ENCODE assay signal across 36 cellular contexts in genomic region chrX:16311671-16312070, GRCh38.
"Had no signal": no experiment of that assay in that cellular context is flagged by ENCODE, and none has a peak within 500 bp of the region (broad histone marks: within the 10 kb centered on the region; RNA-seq: fewer than 3 reads in every experiment).

No MANE protein-coding gene starts in this region.

- DNase-seq: activated CD4-positive, alpha-beta memory T cell treated with anti-CD3 and anti-CD28 coated beads for 36 hours; activated CD4-positive, alpha-beta T cell treated with anti-CD3 and anti-CD28 coated beads for 36 hours; activated CD4-positive, alpha-beta T cell treated with anti-CD3 and anti-CD28 coated beads, Interleukin-2, amount 10 ng/mL, durations not matched to agents 24 days and 14 days; activated CD4-positive, CD25-positive, alpha-beta regulatory T cell; activated CD4-positive, CD25-positive, alpha-beta regulatory T cell treated with anti-CD3 and anti-CD28 coated beads, Interleukin-2, amount 50 U/mL, for 72 hours; activated CD8-positive, alpha-beta memory T cell treated with anti-CD3 and anti-CD28 coated beads, Interleukin-2, amount 10 ng/mL, durations not matched to agents 7 days and 5 days; activated CD8-positive, alpha-beta memory T cell treated with anti-CD3 and anti-CD28 coated beads, Interleukin-2, amount 50 U/mL, for 4 hours; activated CD8-positive, alpha-beta T cell treated with anti-CD3 and anti-CD28 coated beads, Interleukin-2, amount 10 ng/mL, durations not matched to agents 7 days and 5 days; activated effector memory CD4-positive, alpha-beta T cell treated with anti-CD3 and anti-CD28 coated beads, Interleukin-2, amount 50 U/mL, for 16 hours; activated naive CD4-positive, alpha-beta T cell treated with anti-CD3 and anti-CD28 coated beads for 36 hours; activated naive CD8-positive, alpha-beta T cell treated with anti-CD3 and anti-CD28 coated beads for 36 hours; activated naive CD8-positive, alpha-beta T cell treated with anti-CD3 and anti-CD28 coated beads, Interleukin-2, amount 50 U/mL, for 24 hours; activated T-cell treated with anti-CD3 and anti-CD28 coated beads, Interleukin-2, amount 50 U/mL, for 1 hour; activated T-cell treated with anti-CD3 and anti-CD28 coated beads, Interleukin-2, amount 50 U/mL, for 48 hours; adrenal gland; central memory CD4-positive, alpha-beta T cell; cerebellar nuclear complex; colonic mucosa; effector CD8-positive, alpha-beta T cell; esophagus squamous epithelium; foreskin melanocyte; head of caudate nucleus; T-helper 1 cell; T-helper 17 cell; T1000; WERI-Rb-1 had no signal

- H3K9me3 ChIP-seq: adrenal gland, ascending aorta, breast epithelium, colonic mucosa, esophagus squamous epithelium, gastroesophageal sphincter had no signal

- H3K9me3 Mint-ChIP-seq: activated CD4-positive, alpha-beta memory T cell treated with anti-CD3 and anti-CD28 coated beads for 36 hours; activated CD4-positive, alpha-beta T cell treated with anti-CD3 and anti-CD28 coated beads, Interleukin-2, amount 10 ng/mL, durations not matched to agents 24 days and 14 days; activated naive CD4-positive, alpha-beta T cell treated with anti-CD3 and anti-CD28 coated beads for 36 hours; activated naive CD4-positive, alpha-beta T cell treated with anti-CD3 and anti-CD28 coated beads, Interleukin-2, amount 50 U/mL, for 24 hours; activated naive CD8-positive, alpha-beta T cell treated with anti-CD3 and anti-CD28 coated beads for 36 hours; activated naive CD8-positive, alpha-beta T cell treated with anti-CD3 and anti-CD28 coated beads, Interleukin-2, amount 50 U/mL, for 24 hours; activated T-helper 1 cell treated with anti-CD3 and anti-CD28 coated beads, Interleukin-12 subunit alpha, Interleukin-12 subunit beta, Interleukin-2, Interleukin-4 antibody, amounts not matched to agents 30 ng/mL and 10 ng/mL and 1 ng/mL, durations not matched to agents 14 hours and 24 hours and 36 hours; activated T-helper 2 cell treated with anti-CD3 and anti-CD28 coated beads, Interferon-gamma antibody, Interleukin-2, Interleukin-4, amounts not matched to agents 10 μg/mL and 5 μg/mL and 100 μg/mL, durations not matched to agents 14 hours and 24 hours and 36 hours; T-helper 2 cell treated with Interferon-gamma antibody and Interleukin-4, amounts not matched to agents 5 μg/mL and 100 μg/mL, for 36 hours had no signal

- H3K27me3 ChIP-seq: ascending aorta, cardiac muscle cell, colonic mucosa, esophagus squamous epithelium, gastroesophageal sphincter had no signal

- H3K36me3 Mint-ChIP-seq: activated CD4-positive, alpha-beta memory T cell treated with anti-CD3 and anti-CD28 coated beads for 36 hours; activated CD8-positive, alpha-beta memory T cell treated with anti-CD3 and anti-CD28 coated beads, Interleukin-2, amount 10 ng/mL, durations not matched to agents 7 days and 5 days; activated naive CD4-positive, alpha-beta T cell treated with anti-CD3 and anti-CD28 coated beads, Interleukin-2, amount 50 U/mL, for 24 hours; activated naive CD8-positive, alpha-beta T cell treated with anti-CD3 and anti-CD28 coated beads for 36 hours; brain had no signal

- H3K27ac ChIP-seq: adrenal gland, ascending aorta, breast epithelium, cardiac muscle cell, colonic mucosa, epithelial cell of prostate, esophagus squamous epithelium, gastroesophageal sphincter, WERI-Rb-1 had no signal

- H3K4me3 Mint-ChIP-seq: activated CD4-positive, alpha-beta memory T cell treated with anti-CD3 and anti-CD28 coated beads for 36 hours; activated CD4-positive, alpha-beta T cell treated with anti-CD3 and anti-CD28 coated beads for 36 hours; activated CD4-positive, alpha-beta T cell treated with anti-CD3 and anti-CD28 coated beads, Interleukin-2, amount 10 ng/mL, durations not matched to agents 24 days and 14 days; activated CD8-positive, alpha-beta memory T cell treated with anti-CD3 and anti-CD28 coated beads, Interleukin-2, amount 10 ng/mL, durations not matched to agents 7 days and 5 days; activated CD8-positive, alpha-beta T cell treated with anti-CD3 and anti-CD28 coated beads, Interleukin-2, amount 10 ng/mL, durations not matched to agents 7 days and 5 days; activated naive CD4-positive, alpha-beta T cell treated with anti-CD3 and anti-CD28 coated beads for 36 hours; activated naive CD4-positive, alpha-beta T cell treated with anti-CD3 and anti-CD28 coated beads, Interleukin-2, amount 50 U/mL, for 24 hours; activated naive CD8-positive, alpha-beta T cell treated with anti-CD3 and anti-CD28 coated beads for 36 hours; activated naive CD8-positive, alpha-beta T cell treated with anti-CD3 and anti-CD28 coated beads, Interleukin-2, amount 50 U/mL, for 24 hours; activated T-helper 1 cell treated with anti-CD3 and anti-CD28 coated beads, Interleukin-12 subunit alpha, Interleukin-12 subunit beta, Interleukin-2, Interleukin-4 antibody, amounts not matched to agents 30 ng/mL and 10 ng/mL and 1 ng/mL, durations not matched to agents 14 hours and 24 hours and 36 hours; brain; T-helper 17 cell; T-helper 2 cell treated with Interferon-gamma antibody and Interleukin-4, amounts not matched to agents 5 μg/mL and 100 μg/mL, for 36 hours had no signal

- H3K4me1 Mint-ChIP-seq: activated CD4-positive, alpha-beta T cell treated with anti-CD3 and anti-CD28 coated beads for 36 hours; activated CD4-positive, alpha-beta T cell treated with anti-CD3 and anti-CD28 coated beads, Interleukin-2, amount 10 ng/mL, durations not matched to agents 24 days and 14 days; activated CD8-positive, alpha-beta memory T cell treated with anti-CD3 and anti-CD28 coated beads, Interleukin-2, amount 10 ng/mL, durations not matched to agents 7 days and 5 days; activated naive CD4-positive, alpha-beta T cell treated with anti-CD3 and anti-CD28 coated beads, Interleukin-2, amount 50 U/mL, for 24 hours; activated naive CD8-positive, alpha-beta T cell treated with anti-CD3 and anti-CD28 coated beads for 36 hours; activated naive CD8-positive, alpha-beta T cell treated with anti-CD3 and anti-CD28 coated beads, Interleukin-2, amount 50 U/mL, for 24 hours; brain; T-helper 17 cell had no signal

- H3K4me1 ChIP-seq: adrenal gland, ascending aorta, breast epithelium, colonic mucosa, esophagus squamous epithelium, gastroesophageal sphincter had no signal

- H3K27me3 Mint-ChIP-seq: activated CD4-positive, alpha-beta memory T cell treated with anti-CD3 and anti-CD28 coated beads for 36 hours; activated CD4-positive, alpha-beta T cell treated with anti-CD3 and anti-CD28 coated beads, Interleukin-2, amount 10 ng/mL, durations not matched to agents 24 days and 14 days; activated CD8-positive, alpha-beta memory T cell treated with anti-CD3 and anti-CD28 coated beads, Interleukin-2, amount 10 ng/mL, durations not matched to agents 7 days and 5 days; brain had no signal

- H3K27ac Mint-ChIP-seq: activated CD4-positive, alpha-beta memory T cell treated with anti-CD3 and anti-CD28 coated beads for 36 hours; activated CD4-positive, alpha-beta T cell treated with anti-CD3 and anti-CD28 coated beads for 36 hours; activated CD4-positive, alpha-beta T cell treated with anti-CD3 and anti-CD28 coated beads, Interleukin-2, amount 10 ng/mL, durations not matched to agents 24 days and 14 days; activated CD8-positive, alpha-beta memory T cell treated with anti-CD3 and anti-CD28 coated beads, Interleukin-2, amount 10 ng/mL, durations not matched to agents 7 days and 5 days; activated CD8-positive, alpha-beta T cell treated with anti-CD3 and anti-CD28 coated beads, Interleukin-2, amount 10 ng/mL, durations not matched to agents 7 days and 5 days; activated naive CD4-positive, alpha-beta T cell treated with anti-CD3 and anti-CD28 coated beads for 36 hours; activated naive CD4-positive, alpha-beta T cell treated with anti-CD3 and anti-CD28 coated beads, Interleukin-2, amount 50 U/mL, for 24 hours; activated naive CD8-positive, alpha-beta T cell treated with anti-CD3 and anti-CD28 coated beads for 36 hours; activated naive CD8-positive, alpha-beta T cell treated with anti-CD3 and anti-CD28 coated beads, Interleukin-2, amount 50 U/mL, for 24 hours; activated T-helper 1 cell treated with anti-CD3 and anti-CD28 coated beads, Interleukin-12 subunit alpha, Interleukin-12 subunit beta, Interleukin-2, Interleukin-4 antibody, amounts not matched to agents 30 ng/mL and 10 ng/mL and 1 ng/mL, durations not matched to agents 14 hours and 24 hours and 36 hours; activated T-helper 2 cell treated with anti-CD3 and anti-CD28 coated beads, Interferon-gamma antibody, Interleukin-2, Interleukin-4, amounts not matched to agents 10 μg/mL and 5 μg/mL and 100 μg/mL, durations not matched to agents 14 hours and 24 hours and 36 hours; brain; T-helper 17 cell; T-helper 2 cell treated with Interferon-gamma antibody and Interleukin-4, amounts not matched to agents 5 μg/mL and 100 μg/mL, for 36 hours had no signal

- ATAC-seq: activated CD4-positive, alpha-beta T cell treated with anti-CD3 and anti-CD28 coated beads for 36 hours; activated CD8-positive, alpha-beta memory T cell treated with anti-CD3 and anti-CD28 coated beads, Interleukin-2, amount 10 ng/mL, durations not matched to agents 7 days and 5 days; activated CD8-positive, alpha-beta T cell treated with anti-CD3 and anti-CD28 coated beads, Interleukin-2, amount 10 ng/mL, durations not matched to agents 7 days and 5 days; activated naive CD8-positive, alpha-beta T cell treated with anti-CD3 and anti-CD28 coated beads, Interleukin-2, amount 50 U/mL, for 24 hours; gastroesophageal sphincter; T-helper 17 cell had no signal
